ENCODE assay signal across 33 cellular contexts in the genomic region with DNA sequence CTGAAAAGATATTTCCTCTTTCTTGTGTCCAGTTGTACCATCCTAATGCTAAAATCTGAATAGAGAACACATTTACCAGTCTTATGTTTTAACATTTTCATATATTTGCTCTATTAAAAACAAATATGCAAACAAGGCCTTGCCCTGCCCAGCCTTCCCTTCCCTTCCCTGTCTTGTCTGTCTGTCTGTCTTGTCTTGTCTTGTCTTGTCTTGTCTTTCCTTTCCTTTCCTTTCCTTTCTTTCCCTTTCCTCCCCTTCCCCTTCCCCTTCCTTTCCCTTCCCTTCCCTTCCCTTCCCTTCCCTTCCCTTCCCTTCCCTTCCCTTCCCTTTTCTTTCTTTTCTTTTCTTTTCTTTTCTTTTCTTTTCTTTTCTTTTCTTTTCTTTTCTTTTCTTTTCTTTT.
"Had no signal": no experiment of that assay in that cellular context is flagged by ENCODE, and none has a peak within 500 bp of the region (broad histone marks: within the 10 kb centered on the region; RNA-seq: fewer than 3 reads in every experiment).

No MANE protein-coding gene starts in this region.

- H3K27ac ChIP-seq: adrenal gland, ascending aorta, body of pancreas, brain microvascular endothelial cell, breast epithelium, cardiac muscle cell had no signal

- FAIRE-seq: astrocyte had no signal

- H3K4me1 ChIP-seq: adrenal gland, ascending aorta, body of pancreas, breast epithelium had no signal

- H3K9me3 ChIP-seq: adrenal gland, ascending aorta, body of pancreas, breast epithelium had no signal

- ATAC-seq: activated naive CD4-positive, alpha-beta T cell treated with anti-CD3 and anti-CD28 coated beads, Interleukin-2, amount 50 U/mL, for 72 hours; activated naive CD8-positive, alpha-beta T cell treated with anti-CD3 and anti-CD28 coated beads, Interleukin-2, amount 50 U/mL, for 24 hours; activated T-cell treated with anti-CD3 and anti-CD28 coated beads, Interleukin-2, amount 50 U/mL, for 4 hours; activated T-cell treated with anti-CD3 and anti-CD28 coated beads, Interleukin-2, amount 50 U/mL, for 72 hours; activated T-helper 17 cell treated with anti-CD3 and anti-CD28 coated beads, Interleukin-2, amount 50 U/mL, for 72 hours; body of pancreas had no signal

- H3K4me3 ChIP-seq: adrenal gland, ascending aorta, body of pancreas, breast epithelium, cardiac muscle cell had no signal

- H3K36me3 ChIP-seq: adrenal gland, ascending aorta, brain microvascular endothelial cell, breast epithelium, cardiac muscle cell had no signal

- DNase-seq: activated effector memory CD4-positive, alpha-beta T cell treated with anti-CD3 and anti-CD28 coated beads, Interleukin-2, amount 50 U/mL, for 16 hours; activated effector memory CD4-positive, alpha-beta T cell treated with Interleukin-2 at 50 U/mL for 16 hours; activated gamma-delta T cell; activated gamma-delta T cell treated with Interleukin-2 at 50 U/mL for 16 hours; activated naive CD4-positive, alpha-beta T cell; activated naive CD4-positive, alpha-beta T cell treated with anti-CD3 and anti-CD28 coated beads for 36 hours; activated naive CD4-positive, alpha-beta T cell treated with anti-CD3 and anti-CD28 coated beads, Interleukin-2, amount 10 ng/mL, durations not matched to agents 7 days and 5 days; activated naive CD4-positive, alpha-beta T cell treated with anti-CD3 and anti-CD28 coated beads, Interleukin-2, amount 50 U/mL, for 16 hours; activated naive CD4-positive, alpha-beta T cell treated with Interleukin-2 at 50 U/mL for 16 hours; activated naive CD8-positive, alpha-beta T cell treated with anti-CD3 and anti-CD28 coated beads for 36 hours; activated naive CD8-positive, alpha-beta T cell treated with anti-CD3 and anti-CD28 coated beads, Interleukin-2, amount 10 ng/mL, durations not matched to agents 7 days and 5 days; activated naive CD8-positive, alpha-beta T cell treated with anti-CD3 and anti-CD28 coated beads, Interleukin-2, amount 50 U/mL, for 24 hours; activated T-cell treated with anti-CD3 and anti-CD28 coated beads, Interleukin-2, amount 50 U/mL, for 1 hour; activated T-cell treated with anti-CD3 and anti-CD28 coated beads, Interleukin-2, amount 50 U/mL, for 24 hours; activated T-cell treated with anti-CD3 and anti-CD28 coated beads, Interleukin-2, amount 50 U/mL, for 4 hours; activated T-cell treated with anti-CD3 and anti-CD28 coated beads, Interleukin-2, amount 50 U/mL, for 48 hours; activated T-cell treated with anti-CD3 and anti-CD28 coated beads, Interleukin-2, amount 50 U/mL, for 72 hours; adrenal gland; amniotic stem cell; amygdala; anterior cingulate cortex; aorta; body of pancreas; brain microvascular endothelial cell; caudate nucleus; central memory CD4-positive, alpha-beta T cell; cerebellar nuclear complex had no signal

- H3K27me3 ChIP-seq: adrenal gland, ascending aorta, body of pancreas, brain microvascular endothelial cell, breast epithelium, cardiac muscle cell had no signal
